In the genomic region with DNA sequence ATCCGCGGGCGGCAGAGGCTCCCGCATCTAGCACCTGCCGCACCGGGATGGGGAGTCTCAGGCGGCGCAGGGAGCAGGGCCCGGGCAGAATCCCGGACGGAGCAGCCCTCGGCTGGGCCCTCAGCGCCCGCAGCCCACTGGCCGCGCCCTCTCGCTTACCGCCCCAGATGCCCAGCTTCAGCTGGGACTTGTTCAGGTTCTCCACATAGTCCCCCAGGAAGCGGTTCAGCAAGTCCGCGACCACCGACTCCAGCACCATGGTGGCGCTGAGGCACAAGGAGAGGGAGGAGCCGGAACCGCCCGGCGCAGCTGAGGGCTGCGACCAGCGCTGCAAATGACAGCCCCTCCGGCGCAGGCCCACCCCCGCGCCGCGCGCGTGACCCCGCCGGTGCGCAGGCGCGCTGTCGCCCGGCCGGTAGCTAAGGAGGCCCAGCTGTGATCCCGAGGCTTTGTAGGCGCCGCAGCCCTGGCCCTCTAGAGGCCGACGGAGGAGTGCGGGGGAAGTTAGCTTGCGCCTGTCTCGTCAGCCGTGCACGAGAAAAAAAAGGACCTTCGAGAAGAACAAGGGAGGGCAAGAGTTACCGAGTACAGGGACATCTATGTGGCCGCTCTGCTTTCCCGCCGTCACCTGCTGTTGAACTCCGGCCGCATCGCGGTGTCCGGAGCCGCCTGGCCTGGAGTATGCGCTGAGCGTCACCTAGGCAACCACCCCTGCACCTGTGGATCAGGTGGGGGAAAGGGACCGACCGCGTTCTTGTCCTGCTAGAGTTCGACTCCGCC, we compare ENCODE assay signal across 8 cellular contexts. TPM values are rescaled to one million over a fixed set of nuclear protein-coding genes. Genes with fewer than 3 reads are reported as not detected.
DNase-seq lines count a peak whose midpoint lies in the region; ATAC-seq and TF ChIP-seq lines count a peak whose summit lies in the region.

A gene with protein sequence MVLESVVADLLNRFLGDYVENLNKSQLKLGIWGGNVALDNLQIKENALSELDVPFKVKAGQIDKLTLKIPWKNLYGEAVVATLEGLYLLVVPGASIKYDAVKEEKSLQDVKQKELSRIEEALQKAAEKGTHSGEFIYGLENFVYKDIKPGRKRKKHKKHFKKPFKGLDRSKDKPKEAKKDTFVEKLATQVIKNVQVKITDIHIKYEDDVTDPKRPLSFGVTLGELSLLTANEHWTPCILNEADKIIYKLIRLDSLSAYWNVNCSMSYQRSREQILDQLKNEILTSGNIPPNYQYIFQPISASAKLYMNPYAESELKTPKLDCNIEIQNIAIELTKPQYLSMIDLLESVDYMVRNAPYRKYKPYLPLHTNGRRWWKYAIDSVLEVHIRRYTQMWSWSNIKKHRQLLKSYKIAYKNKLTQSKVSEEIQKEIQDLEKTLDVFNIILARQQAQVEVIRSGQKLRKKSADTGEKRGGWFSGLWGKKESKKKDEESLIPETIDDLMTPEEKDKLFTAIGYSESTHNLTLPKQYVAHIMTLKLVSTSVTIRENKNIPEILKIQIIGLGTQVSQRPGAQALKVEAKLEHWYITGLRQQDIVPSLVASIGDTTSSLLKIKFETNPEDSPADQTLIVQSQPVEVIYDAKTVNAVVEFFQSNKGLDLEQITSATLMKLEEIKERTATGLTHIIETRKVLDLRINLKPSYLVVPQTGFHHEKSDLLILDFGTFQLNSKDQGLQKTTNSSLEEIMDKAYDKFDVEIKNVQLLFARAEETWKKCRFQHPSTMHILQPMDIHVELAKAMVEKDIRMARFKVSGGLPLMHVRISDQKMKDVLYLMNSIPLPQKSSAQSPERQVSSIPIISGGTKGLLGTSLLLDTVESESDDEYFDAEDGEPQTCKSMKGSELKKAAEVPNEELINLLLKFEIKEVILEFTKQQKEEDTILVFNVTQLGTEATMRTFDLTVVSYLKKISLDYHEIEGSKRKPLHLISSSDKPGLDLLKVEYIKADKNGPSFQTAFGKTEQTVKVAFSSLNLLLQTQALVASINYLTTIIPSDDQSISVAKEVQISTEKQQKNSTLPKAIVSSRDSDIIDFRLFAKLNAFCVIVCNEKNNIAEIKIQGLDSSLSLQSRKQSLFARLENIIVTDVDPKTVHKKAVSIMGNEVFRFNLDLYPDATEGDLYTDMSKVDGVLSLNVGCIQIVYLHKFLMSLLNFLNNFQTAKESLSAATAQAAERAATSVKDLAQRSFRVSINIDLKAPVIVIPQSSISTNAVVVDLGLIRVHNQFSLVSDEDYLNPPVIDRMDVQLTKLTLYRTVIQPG (N-terminal part only) (minus strand): TSS at position 332 of the 780 bp plus-strand sequence. CDS start 73 bp downstream, at position 259.

- POLR2A ChIA-PET in PC-9 (lab: Charles Lee; ENCODE audit: unreplicated experiment): interaction anchor here (0.5 to 0.6 kb wide), 2 partner anchors 58 to 100 kb away, joined by 3 read pairs; no protein-coding TSS in a partner anchor

- BruUV-seq in PC-9 (replicated peaks; lab: Mats Ljungman, UMichigan): no TSS peak

- H3F3A ChIP-seq in PC-9 (ENCODE audit: insufficient read depth, low read depth): peaks cover 32% of the 10 kb centered on the region

- no peaks in the 10 kb centered on the region for H3K9me3 ChIP-seq in PC-9 (ENCODE audit: insufficient read depth, low read depth)
- H3K9me3 ChIP-seq in esophagus (ENCODE audit: control insufficient read depth in 2 of 2, insufficient read depth in 1 of 2, low read depth in 1 of 2, low read length in 1 of 2): no peaks in the 10 kb centered on the region
- H3K9me3 ChIP-seq in muscle layer of duodenum (ENCODE audit: control insufficient read depth in 1 of 2, low read length in 2 of 2): no peaks in the 10 kb centered on the region

- H3K79me2 ChIP-seq in PC-9 (ENCODE audit: low read depth): peaks cover 50% of the 10 kb centered on the region

- peak within 1 kb of the TSS; percentile 92 for H3K27ac Mint-ChIP-seq in activated T-cell treated with anti-CD3 and anti-CD28 coated beads, Interleukin-2, amount 50 U/mL, for 24 hours

- H3K4me3 Mint-ChIP-seq in activated T-cell treated with anti-CD3 and anti-CD28 coated beads, Interleukin-2, amount 50 U/mL, for 24 hours: peak within 1 kb of the TSS; percentile 85

- H3K27me3 ChIP-seq in PC-9 (ENCODE audit: insufficient read depth, low read depth) (no peaks in the 10 kb centered on the region), esophagus (ENCODE audit: control insufficient read depth in 1 of 2, insufficient read depth in 2 of 2, low read length in 2 of 2) (no peaks in the 10 kb centered on the region), muscle layer of duodenum (ENCODE audit: low read depth, low read length) (no peaks in the 10 kb centered on the region)

- H3K27ac ChIP-seq in PC-9 (peak within 1 kb of the TSS; percentile 58), esophagus (ENCODE audit: low read depth in 2 of 2, low read length in 1 of 2) (peak within 1 kb of the TSS; percentile 84 to 87), muscle layer of duodenum (ENCODE audit: low read length) (peak within 1 kb of the TSS; percentile 82)

- no peaks in the 10 kb centered on the region for H3K27me3 Mint-ChIP-seq in activated T-cell treated with anti-CD3 and anti-CD28 coated beads, Interleukin-2, amount 50 U/mL, for 24 hours

- H3K4me1 ChIP-seq in PC-9 (replicated peaks; ENCODE audit: insufficient read depth) (peaks cover 59% of the 10 kb centered on the region), esophagus (ENCODE audit: control insufficient read depth in 2 of 2, insufficient read depth in 2 of 2, low read length in 1 of 2) (peaks cover 0 to 2% of the 10 kb centered on the region in 2 donors), muscle layer of duodenum (ENCODE audit: control insufficient read depth in 1 of 2, insufficient read depth in 2 of 2, low read length in 2 of 2) (peaks cover 0 to 7% of the 10 kb centered on the region in 2 donors)

- TF ChIP-seq RAD21 in Ishikawa (IDR thresholded peaks at IDR 0.05; ENCODE audit: low read depth): peak; percentile 26; the same call in 1 of the 2 replicates

- WGBS in esophagus, 2 donors: 0% methylated on average over 62 to 73 of the region's 73 CpGs

- H3K9me2 ChIP-seq in PC-9 (ENCODE audit: insufficient read depth): no peaks in the 10 kb centered on the region

- H4K20me1 ChIP-seq in PC-9 (ENCODE audit: insufficient read depth): no peaks in the 10 kb centered on the region

- peaks cover 25% of the 10 kb centered on the region for H3K36me3 Mint-ChIP-seq in activated T-cell treated with anti-CD3 and anti-CD28 coated beads, Interleukin-2, amount 50 U/mL, for 24 hours (ENCODE audit: low read depth)

- DNase-seq in DMS53 treated with DMSO at 0.1 percent for 48 hours (lab: John Stamatoyannopoulos, UW; ENCODE audit: unreplicated experiment): peak; percentile 79
- DNase-seq in PC-9: peak; percentile 80 to 94
- peak; percentile 93 for DNase-seq in activated T-cell treated with anti-CD3 and anti-CD28 coated beads, Interleukin-2, amount 50 U/mL, for 24 hours
- peak; percentile 80 to 89 for DNase-seq in stimulated activated CD8-positive, alpha-beta memory T cell treated with anti-CD3 and anti-CD28 coated beads, Interleukin-7, amount 100 ng/mL, for 4 hours (ENCODE audit: low read depth in 2 of 2)

- no peaks in the 10 kb centered on the region for H3K9me3 Mint-ChIP-seq in activated T-cell treated with anti-CD3 and anti-CD28 coated beads, Interleukin-2, amount 50 U/mL, for 24 hours

- intact Hi-C loops in PC-9 (cut with micrococcal nuclease; ENCODE audit: unreplicated experiment): no loop called here

- H3K36me3 ChIP-seq in PC-9 (ENCODE audit: low read depth): 0 out of 2 replicates have a peak, but pooled peaks cover 2% of the 10 kb centered on the region
- H3K36me3 ChIP-seq in esophagus (ENCODE audit: control insufficient read depth in 2 of 2, insufficient read depth in 2 of 2, low read length in 1 of 2): no peaks in the 10 kb centered on the region
- H3K36me3 ChIP-seq in muscle layer of duodenum (ENCODE audit: control insufficient read depth in 1 of 2, insufficient read depth in 2 of 2, low read length in 2 of 2): no peaks in the 10 kb centered on the region

- peak within 1 kb of the TSS; percentile 93 for H3K4me2 ChIP-seq in PC-9

- CTCF ChIA-PET in PC-9 (lab: Charles Lee): interaction anchor here (0.7 to 1.1 kb wide), 2 partner anchors 14 to 59 kb away, joined by 3 to 5 read pairs; no protein-coding TSS in a partner anchor

- peak within 1 kb of the TSS; percentile 91 for H2AFZ ChIP-seq in PC-9

- peaks cover 59% of the 10 kb centered on the region for H3K4me1 Mint-ChIP-seq in activated T-cell treated with anti-CD3 and anti-CD28 coated beads, Interleukin-2, amount 50 U/mL, for 24 hours (ENCODE audit: low read depth)

- peak within 1 kb of the TSS; percentile 85 for H3K4me3 ChIP-seq in PC-9
- peak within 1 kb of the TSS; percentile 65 to 86 for H3K4me3 ChIP-seq in esophagus (ENCODE audit: low read depth in 1 of 2, low read length in 2 of 2)
- H3K4me3 ChIP-seq in muscle layer of duodenum (ENCODE audit: low read depth in 1 of 2, low read length in 2 of 2): peak within 1 kb of the TSS; percentile 72 to 97

- TF ChIP-seq CTCF in PC-9 (conservative IDR thresholded peaks at IDR 0.05): peak; percentile 59; the same call in 1 of the 2 replicates

- ATAC-seq in GM21576 (IDR thresholded peaks at IDR 0.05; ENCODE audit: unreplicated experiment): peak; percentile 81

- TF ChIP-seq EP300 in Ishikawa (IDR thresholded peaks at IDR 0.05; ENCODE audit: borderline replicate concordance): peak; percentile 13; the same call in 1 of the 2 replicates

TF ChIP-seq in Ishikawa, 13 proteins besides CTCF, POLR2A, EP300 and RAD21 (continues in another document):
- TF ChIP-seq TAF1 (IDR thresholded peaks at IDR 0.05; ENCODE audit: low read depth) (peak; percentile 47; the same call in 1 of the 2 replicates), CEBPB (IDR thresholded peaks at IDR 0.05) (no peak), YY1 (IDR thresholded peaks at IDR 0.05; ENCODE audit: low read depth) (0 out of 2 replicates have a peak, but pooled peaks have one; percentile 5), FOXM1 (IDR thresholded peaks at IDR 0.05; ENCODE audit: borderline replicate concordance, low read depth) (no peak)

RNA-seq across cellular contexts. Expression of the gene that starts here (rescaled TPM):
- 40.0 and 48.9 TPM in 2 replicates for total RNA-seq in PC-9 (2021)
- polyA plus RNA-seq in esophagus: 1 to 10 TPM; 3.5 to 3.6 TPM

Comparison
In these comparisons a context has a peak if more than half of its experiments do, and no peak if none do; other contexts are left out.
1. Peak in every context shown above with its lines: DNase-seq, ATAC-seq, H3K4me3 ChIP-seq and H3K27ac ChIP-seq.